ENCODE assay signal across 11 cellular contexts in the genomic region with DNA sequence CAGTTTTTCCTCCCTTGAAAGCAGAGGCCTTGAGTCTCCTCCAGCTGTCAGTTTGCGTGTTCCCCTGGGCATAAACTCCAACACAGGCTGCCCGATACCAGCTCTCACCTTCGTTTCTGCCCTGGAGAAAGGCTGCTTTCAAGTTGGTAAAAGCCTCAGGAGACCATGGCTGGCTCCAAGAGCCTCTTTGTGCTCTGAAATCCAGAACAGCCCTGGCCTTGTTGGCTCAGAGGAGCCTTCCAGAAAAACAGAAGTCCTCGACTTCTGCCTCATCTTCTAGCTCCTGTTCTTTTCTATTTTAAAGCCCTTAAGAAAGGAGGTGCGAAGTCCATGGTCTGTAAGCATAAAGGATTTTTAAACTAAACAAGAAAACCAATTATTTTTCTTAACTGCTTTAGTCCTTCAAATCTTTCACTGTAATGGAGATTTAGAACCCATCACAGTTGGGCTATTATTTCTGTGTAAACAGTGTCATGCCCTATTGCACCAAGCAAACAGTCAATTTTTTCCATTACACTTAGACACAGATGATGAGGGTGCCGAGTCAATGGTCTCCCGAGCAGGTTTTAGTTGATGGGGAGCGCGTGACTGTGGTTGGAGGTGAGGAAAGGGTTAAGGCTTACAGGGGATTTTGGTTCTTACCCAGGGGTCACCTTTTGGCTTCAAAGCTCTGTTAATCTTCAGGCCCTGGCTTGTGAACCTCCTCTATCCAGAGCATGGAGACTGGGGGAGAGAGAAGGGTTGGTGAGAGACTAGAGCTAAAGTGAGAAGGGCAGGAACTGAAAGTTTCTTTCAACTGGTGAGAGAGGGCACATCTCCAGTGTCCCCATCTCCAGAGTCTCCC.
DNase-seq lines count a peak whose midpoint lies in the region; ATAC-seq lines count a peak whose summit lies in the region.
"Had no signal": no experiment of that assay in that cellular context is flagged by ENCODE, and none has a peak within 500 bp of the region (broad histone marks: within the 10 kb centered on the region; RNA-seq: fewer than 3 reads in every experiment).

No MANE protein-coding gene starts in this region.

- H3K9me3 Mint-ChIP-seq in CD4-positive, CD25-positive, alpha-beta regulatory T cell = no peaks in the 10 kb centered on the region
- no peaks in the 10 kb centered on the region for H3K9me3 Mint-ChIP-seq in activated T-helper 17 cell treated with anti-CD3 and anti-CD28 coated beads, Interleukin-2, amount 50 U/mL, for 72 hours
- H3K9me3 Mint-ChIP-seq: naive thymus-derived CD8-positive, alpha-beta T cell had no signal

- no peak overlapping the region for H3K4me3 ChIP-seq in CD4-positive, CD25-positive, alpha-beta regulatory T cell (ENCODE audit: low read depth, low read length)

- peaks cover 6% of the 10 kb centered on the region for H3K36me3 Mint-ChIP-seq in CD4-positive, CD25-positive, alpha-beta regulatory T cell
- H3K36me3 Mint-ChIP-seq in activated T-helper 17 cell treated with anti-CD3 and anti-CD28 coated beads, Interleukin-2, amount 50 U/mL, for 72 hours (ENCODE audit: low read depth) = peaks cover 7% of the 10 kb centered on the region

- H3K27ac Mint-ChIP-seq in CD4-positive, CD25-positive, alpha-beta regulatory T cell = peak overlapping the region in 2 of 3 donors; percentile 48 to 56
- peak overlapping the region; percentile 78 for H3K27ac Mint-ChIP-seq in activated T-helper 17 cell treated with anti-CD3 and anti-CD28 coated beads, Interleukin-2, amount 50 U/mL, for 72 hours

- H3K27me3 ChIP-seq in CD4-positive, CD25-positive, alpha-beta regulatory T cell (ENCODE audit: control insufficient read depth, insufficient read depth, low read length) = no peaks in the 10 kb centered on the region

- H3K9me3 ChIP-seq in CD4-positive, CD25-positive, alpha-beta regulatory T cell (ENCODE audit: control insufficient read depth in 2 of 2, low read length in 2 of 2) = no peaks in the 10 kb centered on the region
- H3K9me3 ChIP-seq: Caco-2 had no signal

- no peak for DNase-seq in CD4-positive, CD25-positive, alpha-beta regulatory T cell
- no peak for DNase-seq in mucosa of gallbladder (ENCODE audit: low spot score)
- DNase-seq in SKM-1 (lab: John Stamatoyannopoulos, UW; ENCODE audit: unreplicated experiment) = no peak
- no peak for DNase-seq in DMS 273 treated with DMSO at 0.1 percent for 48 hours (lab: John Stamatoyannopoulos, UW)
- no peak for DNase-seq in stimulated activated CD4-positive, alpha-beta T cell treated with anti-CD3 and anti-CD28 coated beads, Interleukin-4, amount 100 ng/mL, for 4 hours
- DNase-seq: Caco-2; naive thymus-derived CD8-positive, alpha-beta T cell; OCI-M1 had no signal

- H3K36me3 ChIP-seq in CD4-positive, CD25-positive, alpha-beta regulatory T cell (ENCODE audit: control insufficient read depth, insufficient read depth, low read length) = peaks cover 3% of the 10 kb centered on the region

- no peaks in the 10 kb centered on the region for H3K4me1 ChIP-seq in CD4-positive, CD25-positive, alpha-beta regulatory T cell (ENCODE audit: control insufficient read depth, insufficient read depth, low read length, poor library complexity, severe bottlenecking)
- H3K4me1 ChIP-seq: Caco-2 had no signal

- no peak for ATAC-seq in CD4-positive, CD25-positive, alpha-beta regulatory T cell (ENCODE audit: low read depth in 2 of 2)
- ATAC-seq in GM18907 (IDR thresholded peaks at IDR 0.05; ENCODE audit: unreplicated experiment) = peak; percentile 69
- peak; percentile 47 for ATAC-seq in HG03565 (IDR thresholded peaks at IDR 0.05; ENCODE audit: unreplicated experiment)
- peak; percentile 75 for ATAC-seq in activated T-helper 17 cell treated with anti-CD3 and anti-CD28 coated beads, Interleukin-2, amount 50 U/mL, for 72 hours (replicated peaks)
- ATAC-seq: naive thymus-derived CD8-positive, alpha-beta T cell had no signal

- peak overlapping the region in 1 of 4 donors; percentile 3 for H3K4me3 Mint-ChIP-seq in CD4-positive, CD25-positive, alpha-beta regulatory T cell
- peak overlapping the region; percentile 11 for H3K4me3 Mint-ChIP-seq in activated T-helper 17 cell treated with anti-CD3 and anti-CD28 coated beads, Interleukin-2, amount 50 U/mL, for 72 hours
- H3K4me3 Mint-ChIP-seq: naive thymus-derived CD8-positive, alpha-beta T cell had no signal

- no peaks in the 10 kb centered on the region for H3K27me3 Mint-ChIP-seq in CD4-positive, CD25-positive, alpha-beta regulatory T cell
- H3K27me3 Mint-ChIP-seq in activated T-helper 17 cell treated with anti-CD3 and anti-CD28 coated beads, Interleukin-2, amount 50 U/mL, for 72 hours = no peaks in the 10 kb centered on the region
- H3K27me3 Mint-ChIP-seq: naive thymus-derived CD8-positive, alpha-beta T cell had no signal

- H3K4me1 Mint-ChIP-seq in CD4-positive, CD25-positive, alpha-beta regulatory T cell = peaks cover 0 to 56% (median 31%) of the 10 kb centered on the region in 4 donors
- H3K4me1 Mint-ChIP-seq in activated T-helper 17 cell treated with anti-CD3 and anti-CD28 coated beads, Interleukin-2, amount 50 U/mL, for 72 hours = peaks cover 15% of the 10 kb centered on the region

- H3K27ac ChIP-seq in CD4-positive, CD25-positive, alpha-beta regulatory T cell (ENCODE audit: insufficient read depth, low read length, poor library complexity, severe bottlenecking) = no peak overlapping the region

Comparison
In these comparisons a context has a peak if more than half of its experiments do, and no peak if none do; other contexts are left out.
1. ATAC-seq: peak in GM18907 (single experiment), HG03565 (single experiment) and activated T-helper 17 cell treated with anti-CD3 and anti-CD28 coated beads, Interleukin-2, amount 50 U/mL, for 72 hours (single experiment); none in CD4-positive, CD25-positive, alpha-beta regulatory T cell (0 of 2).